Comparison of ENCODE assay signal across 1 cellular context in the genomic region with DNA sequence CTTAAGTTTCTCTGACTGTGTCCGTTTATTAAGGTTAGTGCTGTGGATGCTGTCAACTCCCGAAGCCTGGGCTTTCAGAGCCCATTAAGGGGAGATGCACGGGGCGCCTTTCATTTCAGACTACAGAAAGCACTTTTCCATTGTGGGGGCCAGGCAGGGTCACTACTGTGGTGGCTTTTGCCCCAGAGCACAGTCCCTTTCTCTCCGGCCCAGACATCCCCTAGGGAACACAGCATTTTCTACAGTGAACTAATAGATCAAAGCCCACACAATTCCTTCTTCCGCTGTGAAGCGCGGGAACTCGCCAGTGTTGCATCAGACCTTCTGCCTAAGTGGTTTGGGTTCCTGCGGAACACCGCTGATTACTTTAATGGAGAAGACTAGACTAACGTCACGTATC.
TF ChIP-seq lines count a peak whose summit lies in the region.

No MANE protein-coding gene starts in this region.

TF ChIP-seq in GM23338, 12 proteins besides CTCF, POLR2A, EP300 and RAD21 (continued from another document):
- TF ChIP-seq EZH2phosphoT487 (IDR thresholded peaks at IDR 0.05; ENCODE audit: unreplicated experiment) (no peak), NANOG (IDR thresholded peaks at IDR 0.05; ENCODE audit: borderline replicate concordance) (no peak)
